ENCODE assay signal across 25 cellular contexts in genomic region chr14:76463105-76463504, GRCh38.
DNase-seq lines count a peak whose midpoint lies in the region; ATAC-seq and TF ChIP-seq lines count a peak whose summit lies in the region.
"Had no signal": no experiment of that assay in that cellular context is flagged by ENCODE, and none has a peak within 500 bp of the region (broad histone marks: within the 10 kb centered on the region; RNA-seq: fewer than 3 reads in every experiment).

No MANE protein-coding gene starts in this region.

- DNase-seq in LNCaP clone FGC (ENCODE audit: low read depth) = peak; percentile 7
- no peak for DNase-seq in mesothelial cell of epicardium (ENCODE audit: low spot score in 2 of 2, unreplicated experiment in 2 of 2)
- peak; percentile 65 for DNase-seq in osteoblast (ENCODE audit: insufficient read length, low spot score, missing footprints)
- no peak for DNase-seq in iPS-NIHi11 (ENCODE audit: low spot score)
- DNase-seq in activated naive CD4-positive, alpha-beta T cell treated with anti-CD3 and anti-CD28 coated beads for 36 hours = no peak
- no peak for DNase-seq in foreskin melanocyte
- DNase-seq: 8988T; ACHN; BE2C; C1 segment of cervical spinal cord; CD4-positive, alpha-beta memory T cell; CD4-positive, CD25-positive, alpha-beta regulatory T cell; CD8-positive, alpha-beta memory T cell; COR-L47; DMS 273 treated with DMSO at 0.1 percent for 48 hours; DMS153; DMS53; DMS79; DND-41; EL; GDM1 had no signal

- no peaks in the 10 kb centered on the region for H3K9me3 ChIP-seq in osteoblast (ENCODE audit: low read depth, low read length)
- H3K9me3 ChIP-seq: BE2C, BLaER1 had no signal

- H4K20me1 ChIP-seq in osteoblast (ENCODE audit: insufficient read depth, low read length) = no peaks in the 10 kb centered on the region
- H4K20me1 ChIP-seq: BLaER1 had no signal

- no peak for ATAC-seq in HG03378 (IDR thresholded peaks at IDR 0.05; ENCODE audit: unreplicated experiment)
- ATAC-seq: GM12878 had no signal

- no peak overlapping the region for H3K4me2 ChIP-seq in osteoblast (ENCODE audit: insufficient read depth, low read length)
- H3K4me2 ChIP-seq: BLaER1 had no signal

- peak overlapping the region; percentile 35 for H3K27ac Mint-ChIP-seq in mesothelial cell of epicardium
- H3K27ac Mint-ChIP-seq in activated naive CD4-positive, alpha-beta T cell treated with anti-CD3 and anti-CD28 coated beads for 36 hours = no peak overlapping the region
- H3K27ac Mint-ChIP-seq: CD4-positive, alpha-beta memory T cell; CD4-positive, CD25-positive, alpha-beta regulatory T cell had no signal

- H3K27ac ChIP-seq in osteoblast (ENCODE audit: low read depth, low read length) = no peak overlapping the region
- H3K27ac ChIP-seq: BLaER1 had no signal

- H3K79me2 ChIP-seq in osteoblast (ENCODE audit: insufficient read depth, low read length) = no peaks in the 10 kb centered on the region

- no peak for TF ChIP-seq CTCF in LNCaP clone FGC (IDR thresholded peaks at IDR 0.05; ENCODE audit: control insufficient read depth, extremely low read depth, insufficient read depth)
- TF ChIP-seq CTCF in mesothelial cell of epicardium (IDR thresholded peaks at IDR 0.05; ENCODE audit: unreplicated experiment) = no peak
- no peak for TF ChIP-seq CTCF in osteoblast (IDR thresholded peaks at IDR 0.05; ENCODE audit: extremely low read depth, low read depth, low read length)

- intact Hi-C loops in activated naive CD4-positive, alpha-beta T cell treated with anti-CD3 and anti-CD28 coated beads for 36 hours (cut with micrococcal nuclease) = no loop called here

- peaks cover 2% of the 10 kb centered on the region for H3K27me3 Mint-ChIP-seq in mesothelial cell of epicardium (ENCODE audit: low read depth)
- no peaks in the 10 kb centered on the region for H3K27me3 Mint-ChIP-seq in activated naive CD4-positive, alpha-beta T cell treated with anti-CD3 and anti-CD28 coated beads for 36 hours (ENCODE audit: low read depth)
- H3K27me3 Mint-ChIP-seq: CD4-positive, CD25-positive, alpha-beta regulatory T cell had no signal

- H3K9me3 Mint-ChIP-seq in mesothelial cell of epicardium = no peaks in the 10 kb centered on the region
- H3K9me3 Mint-ChIP-seq in activated naive CD4-positive, alpha-beta T cell treated with anti-CD3 and anti-CD28 coated beads for 36 hours = no peaks in the 10 kb centered on the region
- H3K9me3 Mint-ChIP-seq: CD4-positive, alpha-beta memory T cell; CD4-positive, CD25-positive, alpha-beta regulatory T cell; CD8-positive, alpha-beta memory T cell had no signal

- no peak overlapping the region for H2AFZ ChIP-seq in osteoblast (ENCODE audit: low read length)

- no peak overlapping the region for H3K4me3 ChIP-seq in LNCaP clone FGC (ENCODE audit: low read depth, low read length)
- H3K4me3 ChIP-seq in osteoblast (ENCODE audit: insufficient read depth, low read length) = no peak overlapping the region
- H3K4me3 ChIP-seq: BLaER1, GM12878 had no signal

- no peaks in the 10 kb centered on the region for H3K36me3 ChIP-seq in osteoblast (ENCODE audit: insufficient read depth, low read length)
- H3K36me3 ChIP-seq: BE2C, BLaER1 had no signal

- no peaks in the 10 kb centered on the region for H3K4me1 ChIP-seq in osteoblast (ENCODE audit: insufficient read depth, low read length)
- H3K4me1 ChIP-seq: BLaER1 had no signal

- no peak overlapping the region for H3K4me3 Mint-ChIP-seq in mesothelial cell of epicardium
- H3K4me3 Mint-ChIP-seq in activated naive CD4-positive, alpha-beta T cell treated with anti-CD3 and anti-CD28 coated beads for 36 hours = no peak overlapping the region
- H3K4me3 Mint-ChIP-seq: CD14-positive monocyte; CD4-positive, alpha-beta memory T cell; CD4-positive, CD25-positive, alpha-beta regulatory T cell; CD8-positive, alpha-beta memory T cell had no signal

- peaks cover 23% of the 10 kb centered on the region for H3K4me1 Mint-ChIP-seq in mesothelial cell of epicardium
- H3K4me1 Mint-ChIP-seq in activated naive CD4-positive, alpha-beta T cell treated with anti-CD3 and anti-CD28 coated beads for 36 hours (ENCODE audit: low read depth) = no peaks in the 10 kb centered on the region
- H3K4me1 Mint-ChIP-seq: CD14-positive monocyte; CD4-positive, alpha-beta memory T cell; CD4-positive, CD25-positive, alpha-beta regulatory T cell; CD8-positive, alpha-beta memory T cell had no signal

- no peaks in the 10 kb centered on the region for H3K27me3 ChIP-seq in osteoblast (ENCODE audit: insufficient read depth, low read length)
- H3K27me3 ChIP-seq: BE2C, BLaER1 had no signal

- H3K36me3 Mint-ChIP-seq in mesothelial cell of epicardium = no peaks in the 10 kb centered on the region
- no peaks in the 10 kb centered on the region for H3K36me3 Mint-ChIP-seq in activated naive CD4-positive, alpha-beta T cell treated with anti-CD3 and anti-CD28 coated beads for 36 hours (ENCODE audit: low read depth)
- H3K36me3 Mint-ChIP-seq: CD14-positive monocyte; CD4-positive, alpha-beta memory T cell; CD4-positive, CD25-positive, alpha-beta regulatory T cell; CD8-positive, alpha-beta memory T cell had no signal

- CTCF ChIA-PET in activated naive CD4-positive, alpha-beta T cell treated with anti-CD3 and anti-CD28 coated beads for 36 hours (lab: Charles Lee) = no interaction called here

Comparison
In these comparisons a context has a peak if more than half of its experiments do, and no peak if none do; other contexts are left out.
1. DNase-seq: peak in LNCaP clone FGC (single experiment) and osteoblast (single experiment); none in mesothelial cell of epicardium (0 of 2), iPS-NIHi11 (single experiment), activated naive CD4-positive, alpha-beta T cell treated with anti-CD3 and anti-CD28 coated beads for 36 hours (single experiment) and foreskin melanocyte (single experiment).